8 cellular contexts compared by ENCODE assay signal in the genomic region with DNA sequence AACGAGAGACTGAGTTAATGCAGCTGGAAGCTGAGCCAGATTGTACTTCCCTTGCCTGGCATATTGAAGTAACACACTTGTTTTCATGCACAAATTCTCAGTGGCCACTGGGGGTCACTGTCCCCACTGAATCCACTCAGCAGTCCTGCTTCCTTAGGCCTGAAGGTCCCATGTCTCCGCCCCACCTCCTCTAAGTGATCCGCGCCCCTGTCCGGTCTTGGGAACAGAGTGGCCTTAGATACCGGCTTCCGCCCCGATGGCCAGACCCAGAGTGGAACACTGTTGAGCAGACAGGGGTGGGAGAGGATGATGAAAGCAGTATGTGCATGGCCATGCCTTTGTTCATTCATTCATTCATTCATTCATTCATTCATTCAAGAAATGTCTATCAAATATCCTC. TPM values are rescaled to one million over a fixed set of nuclear protein-coding genes. Genes with fewer than 3 reads are reported as not detected.
A peak's percentile ranks its signal among the peaks of the same experiment; 100 is the strongest.
DNase-seq lines count a peak whose midpoint lies in the region; ATAC-seq, FAIRE-seq and TF ChIP-seq lines count a peak whose summit lies in the region.

No MANE protein-coding gene starts in this region.

- CTCF ChIA-PET in HepG2 (lab: Yijun Ruan, JAX; ENCODE audit: low intra/inter-chr PET ratio, low total read pairs): interaction anchor here (0.7 to 1.6 kb wide), 5 partner anchors 60 to 211 kb away, joined by 3 to 9 read pairs (median 4); partner anchors contain the start of gene CLDN14

- 74% methylated on average over 8 of the region's 8 CpGs for WGBS in HepG2 (ENCODE audit: low lambda C conversion rate)

- DNase-seq in HAP-1 (ENCODE audit: low spot score in 2 of 2) (peak; percentile 77 to 86), NCI-H2227 (lab: John Stamatoyannopoulos, UW; ENCODE audit: unreplicated experiment) (peak; percentile 77), dedifferentiated amniotic fluid mesenchymal stem cell (ENCODE audit: extremely low spot score) (peak; percentile 78), HepG2 (ENCODE audit: low spot score) (peak; percentile 63)
- DNase-seq in activated CD4-positive, CD25-positive, alpha-beta regulatory T cell treated with anti-CD3 and anti-CD28 coated beads, Interleukin-2, amount 50 U/mL, for 72 hours: peak; percentile 53
- DNase-seq in stimulated activated CD4-positive, alpha-beta T cell treated with anti-CD3 and anti-CD28 coated beads, TNF-alpha, amount 100 ng/mL, for 48 hours (ENCODE audit: low read depth in 3 of 3): peak; percentile 26 to 27 (median 27)

- intact Hi-C loops in HepG2 (cut with micrococcal nuclease; ENCODE audit: unreplicated experiment): loop anchor here (1.0 to 5.0 kb wide), 3 partner anchors 59 to 507 kb away; no protein-coding TSS in a partner anchor

- H3K4me3 ChIP-seq in HAP-1 (no peak overlapping the region), HepG2 (replicated peaks in 1 of 3; ENCODE audit: insufficient read depth in 1 of 3, low read depth in 2 of 3, low read length in 3 of 3) (no peak overlapping the region)

- H3K36me3 ChIP-seq in HAP-1 (replicated peaks) (peaks cover 23% of the 10 kb centered on the region), HepG2 (replicated peaks in 1 of 2; ENCODE audit: control insufficient read depth in 1 of 2, insufficient read depth in 2 of 2, low read length in 2 of 2) (peaks cover 1 to 14% of the 10 kb centered on the region in 2 experiments; a peak in 2 of 5 replicates)

- TF ChIP-seq RAD21 in HepG2 (CRISPR knock-in tag; IDR thresholded peaks at IDR 0.05): peak; percentile 55

- H2AFZ ChIP-seq in HepG2 (ENCODE audit: low read length): no peak overlapping the region

- FAIRE-seq in HepG2 (lab: Jason Lieb, UNC): peak; percentile 88

- no peak overlapping the region for H3K4me2 ChIP-seq in HepG2 (ENCODE audit: low read depth, low read length)

- in situ Hi-C loops in HAP-1 (cut with MboI; ENCODE audit: low sequenced_read_pairs) (no loop called here), HepG2 (cut with HindIII; ENCODE audit: extremely low pct_ligation_motif_present, low pct_unique_long_range_greater_than_20kb) (loop anchor here (5.0 kb wide), 1 partner anchor 172 kb away; no protein-coding TSS in a partner anchor)

- TF ChIP-seq EP300 in HepG2 (IDR thresholded peaks at IDR 0.05; ENCODE audit: low read depth in 2 of 2, low read length in 2 of 2) (no peak), HepG2 (CRISPR knock-in tag; IDR thresholded peaks at IDR 0.05; ENCODE audit: borderline replicate concordance) (no peak)

- H3K27me3 ChIP-seq in HAP-1 (ENCODE audit: low read depth) (no peaks in the 10 kb centered on the region), HepG2 (ENCODE audit: control insufficient read depth in 1 of 2, insufficient read depth in 2 of 2, low read length in 2 of 2) (no peaks in the 10 kb centered on the region)

- no peaks in the 10 kb centered on the region for H4K20me1 ChIP-seq in HepG2 (ENCODE audit: insufficient read depth, low read length)

- H3K9ac ChIP-seq in HepG2 (ENCODE audit: insufficient read depth, low read depth, low read length): no peak overlapping the region

- no TSS peak for BruUV-seq in HepG2 (replicated peaks; lab: Mats Ljungman, UMichigan)

- ATAC-seq in HepG2: peak; percentile 79
- ATAC-seq in HG03196 (IDR thresholded peaks at IDR 0.05; ENCODE audit: unreplicated experiment): no peak

- POLR2A ChIA-PET in HepG2 (lab: Yijun Ruan, JAX): no interaction called here

- H3K27ac ChIP-seq in C4-2B (no peak overlapping the region), HepG2 (ENCODE audit: extremely low read length, insufficient read depth, low read length) (no peak overlapping the region)

- H3K9me3 ChIP-seq in HAP-1 (no peaks in the 10 kb centered on the region), HepG2 (ENCODE audit: low read length) (no peaks in the 10 kb centered on the region)

- TF ChIP-seq POLR2A in HepG2 (IDR thresholded peaks at IDR 0.05; ENCODE audit: insufficient read depth in 1 of 2, low read depth in 2 of 2, low read length in 2 of 2): no peak

- H3K4me1 ChIP-seq in HAP-1 (no peaks in the 10 kb centered on the region), HepG2 (ENCODE audit: insufficient read depth, low read length) (0 out of 2 replicates have a peak, but pooled peaks cover 9% of the 10 kb centered on the region)

- H3K79me2 ChIP-seq in HepG2 (ENCODE audit: insufficient read depth, low read length): no peaks in the 10 kb centered on the region

- TF ChIP-seq CTCF in C4-2B (conservative IDR thresholded peaks at IDR 0.05) (peak; percentile 85), HepG2 (CRISPR knock-in tag; IDR thresholded peaks at IDR 0.05) (peak; percentile 93)

TF ChIP-seq in HepG2, 621 proteins besides CTCF, POLR2A, EP300 and RAD21 (continues in another document):
- TF ChIP-seq NFKB2 (CRISPR knock-in tag; IDR thresholded peaks at IDR 0.05; ENCODE audit: borderline replicate concordance) (0 out of 2 replicates have a peak, but pooled peaks have one; percentile 45), FOXO1 (CRISPR knock-in tag; IDR thresholded peaks at IDR 0.05) (0 out of 2 replicates have a peak, but pooled peaks have one; percentile 39), FOXJ3 (CRISPR knock-in tag; IDR thresholded peaks at IDR 0.05; ENCODE audit: borderline replicate concordance) (0 out of 2 replicates have a peak, but pooled peaks have one; percentile 22), ZNF24 (IDR thresholded peaks at IDR 0.05) (peak; percentile 95), ZNF788 (CRISPR knock-in tag; IDR thresholded peaks at IDR 0.05; ENCODE audit: borderline replicate concordance) (0 out of 2 replicates have a peak, but pooled peaks have one; percentile 46), ZNF577 (CRISPR knock-in tag; IDR thresholded peaks at IDR 0.05; ENCODE audit: borderline replicate concordance, low read depth) (no peak), ZFY (CRISPR knock-in tag; IDR thresholded peaks at IDR 0.05) (0 out of 2 replicates have a peak, but pooled peaks have one; percentile 23), GZF1 (CRISPR knock-in tag; IDR thresholded peaks at IDR 0.05) (no peak), ZNF558 (CRISPR knock-in tag; IDR thresholded peaks at IDR 0.05; ENCODE audit: borderline replicate concordance) (no peak), SALL1 (CRISPR knock-in tag; IDR thresholded peaks at IDR 0.05) (0 out of 2 replicates have a peak, but pooled peaks have one; percentile 39), ZNF264 (CRISPR knock-in tag; IDR thresholded peaks at IDR 0.05) (peak; percentile 48; the same call in 1 of the 2 replicates), HOXA3 (CRISPR knock-in tag; IDR thresholded peaks at IDR 0.05) (peak; percentile 25; the same call in 1 of the 2 replicates), MEF2D (CRISPR knock-in tag; IDR thresholded peaks at IDR 0.05) (no peak), SMC3 (IDR thresholded peaks at IDR 0.05; ENCODE audit: low read length) (peak; percentile 70; the same call in 1 of the 2 replicates), STAG1 (CRISPR knock-in tag; IDR thresholded peaks at IDR 0.05) (peak; percentile 84)

RNA-seq across cellular contexts. Expression of gene CHAF1B, which starts 34.8 kb away (rescaled TPM):
- 14.1 and 18.5 TPM in 2 replicates for total RNA-seq in HepG2 (2016; rRNA removed; fragmentation: Illumina TruSeq; extraction: Trizol)
- total RNA-seq in HepG2 (2016; cell fraction: cytosol; rRNA removed; fragmentation: Illumina TruSeq; extraction: Trizol; ENCODE audit: low read depth): 3.7 and 3.8 TPM in 2 replicates
- total RNA-seq in HepG2 (2016; cell fraction: insoluble cytoplasmic fraction; rRNA removed; fragmentation: Illumina TruSeq; extraction: Trizol): 13.0 and 16.8 TPM in 2 replicates
- total RNA-seq in HepG2 (2016; cell fraction: membrane; rRNA removed; fragmentation: Illumina TruSeq; extraction: Trizol): 5.9 and 7.0 TPM in 2 replicates
- total RNA-seq in HepG2 (2016; cell fraction: nucleus; rRNA removed; fragmentation: Illumina TruSeq; extraction: Trizol): 7.2 and 7.5 TPM in 2 replicates
- polyA plus RNA-seq in HepG2 (2011; rRNA removed): 3.8 and 5.1 TPM in 2 replicates
- polyA plus RNA-seq in HepG2 (2011; cell fraction: cytosol; rRNA removed): 2.9 and 3.2 TPM in 2 replicates
- polyA plus RNA-seq in HepG2 (2011; cell fraction: nucleus; rRNA removed): 2.7 and 2.8 TPM in 2 replicates
- 2.8 and 5.6 TPM in 2 replicates for polyA plus RNA-seq in HepG2 (2012)
- 2.5 and 2.9 TPM in 2 replicates for polyA plus RNA-seq in HepG2 (2016; cell fraction: cytosol; fragmentation: Illumina TruSeq; extraction: Trizol; ENCODE audit: low read depth)
- 19.0 and 20.6 TPM in 2 replicates for polyA plus RNA-seq in HepG2 (2016; cell fraction: insoluble cytoplasmic fraction; fragmentation: Illumina TruSeq; extraction: Trizol; ENCODE audit: low read depth)
- 4.3 and 4.9 TPM in 2 replicates for polyA plus RNA-seq in HepG2 (2016; cell fraction: membrane; fragmentation: Illumina TruSeq; extraction: Trizol; ENCODE audit: low read depth)
- polyA plus RNA-seq in HepG2 (2016; cell fraction: nucleus; fragmentation: Illumina TruSeq; extraction: Trizol; ENCODE audit: insufficient read depth, low read depth): 11.3 and 12.9 TPM in 2 replicates
- 8.1 and 17.0 TPM in 2 replicates for polyA minus RNA-seq in HepG2 (2011; rRNA and poly(A)+ RNA removed; ENCODE audit: low replicate concordance)
- polyA minus RNA-seq in HepG2 (2011; cell fraction: cytosol; rRNA and poly(A)+ RNA removed): 3.2 and 4.6 TPM in 2 replicates
- polyA minus RNA-seq in HepG2 (2011; cell fraction: nucleus; rRNA and poly(A)+ RNA removed): 4.7 and 4.8 TPM in 2 replicates

RNA-seq across cellular contexts. Expression of gene CLDN14, which starts 59.9 kb away (rescaled TPM):
- 0.77 and 1.1 TPM in 2 replicates for total RNA-seq in HepG2 (2016; rRNA removed; fragmentation: Illumina TruSeq; extraction: Trizol)
- total RNA-seq in HepG2 (2016; cell fraction: cytosol; rRNA removed; fragmentation: Illumina TruSeq; extraction: Trizol; ENCODE audit: low read depth): 0.71 and 1.1 TPM in 2 replicates
- 0.85 and 1.2 TPM in 2 replicates for total RNA-seq in HepG2 (2016; cell fraction: insoluble cytoplasmic fraction; rRNA removed; fragmentation: Illumina TruSeq; extraction: Trizol)
- total RNA-seq in HepG2 (2016; cell fraction: membrane; rRNA removed; fragmentation: Illumina TruSeq; extraction: Trizol): 1.3 and 1.5 TPM in 2 replicates
- total RNA-seq in HepG2 (2016; cell fraction: nucleus; rRNA removed; fragmentation: Illumina TruSeq; extraction: Trizol): 1.1 and 1.3 TPM in 2 replicates
- 1.4 and 3.7 TPM in 2 replicates for polyA plus RNA-seq in HepG2 (2011; rRNA removed)
- polyA plus RNA-seq in HepG2 (2011; cell fraction: cytosol; rRNA removed): 2.5 and 2.9 TPM in 2 replicates
- 4.2 and 6.3 TPM in 2 replicates for polyA plus RNA-seq in HepG2 (2011; cell fraction: nucleus; rRNA removed)
- polyA plus RNA-seq in HepG2 (2012): 3.3 and 6.2 TPM in 2 replicates
- polyA plus RNA-seq in HepG2 (2016; cell fraction: cytosol; fragmentation: Illumina TruSeq; extraction: Trizol; ENCODE audit: low read depth): 0.24 and 0.27 TPM in 2 replicates
- polyA plus RNA-seq in HepG2 (2016; cell fraction: insoluble cytoplasmic fraction; fragmentation: Illumina TruSeq; extraction: Trizol; ENCODE audit: low read depth): 0.56 and 0.57 TPM in 2 replicates
- 0.61 and 0.64 TPM in 2 replicates for polyA plus RNA-seq in HepG2 (2016; cell fraction: membrane; fragmentation: Illumina TruSeq; extraction: Trizol; ENCODE audit: low read depth)
- polyA plus RNA-seq in HepG2 (2016; cell fraction: nucleus; fragmentation: Illumina TruSeq; extraction: Trizol; ENCODE audit: insufficient read depth, low read depth): 1.1 and 1.4 TPM in 2 replicates
- polyA minus RNA-seq in HepG2 (2011; rRNA and poly(A)+ RNA removed; ENCODE audit: low replicate concordance): 5.6 TPM in 1 of 2 replicates, not detected in the other
- 1.1 and 2.0 TPM in 2 replicates for polyA minus RNA-seq in HepG2 (2011; cell fraction: cytosol; rRNA and poly(A)+ RNA removed)
- 2.8 and 5.1 TPM in 2 replicates for polyA minus RNA-seq in HepG2 (2011; cell fraction: nucleus; rRNA and poly(A)+ RNA removed)

Comparison
In these comparisons a context has a peak if more than half of its experiments do, and no peak if none do; other contexts are left out.
1. DNase-seq: peak in every context shown above with its lines; median percentile 82 in HAP-1; 78 in dedifferentiated amniotic fluid mesenchymal stem cell; 77 in NCI-H2227; 63 in HepG2; 53 in activated CD4-positive, CD25-positive, alpha-beta regulatory T cell treated with anti-CD3 and anti-CD28 coated beads, Interleukin-2, amount 50 U/mL, for 72 hours; 27 in stimulated activated CD4-positive, alpha-beta T cell treated with anti-CD3 and anti-CD28 coated beads, TNF-alpha, amount 100 ng/mL, for 48 hours.